8 cellular contexts compared by ENCODE assay signal in the genomic region with DNA sequence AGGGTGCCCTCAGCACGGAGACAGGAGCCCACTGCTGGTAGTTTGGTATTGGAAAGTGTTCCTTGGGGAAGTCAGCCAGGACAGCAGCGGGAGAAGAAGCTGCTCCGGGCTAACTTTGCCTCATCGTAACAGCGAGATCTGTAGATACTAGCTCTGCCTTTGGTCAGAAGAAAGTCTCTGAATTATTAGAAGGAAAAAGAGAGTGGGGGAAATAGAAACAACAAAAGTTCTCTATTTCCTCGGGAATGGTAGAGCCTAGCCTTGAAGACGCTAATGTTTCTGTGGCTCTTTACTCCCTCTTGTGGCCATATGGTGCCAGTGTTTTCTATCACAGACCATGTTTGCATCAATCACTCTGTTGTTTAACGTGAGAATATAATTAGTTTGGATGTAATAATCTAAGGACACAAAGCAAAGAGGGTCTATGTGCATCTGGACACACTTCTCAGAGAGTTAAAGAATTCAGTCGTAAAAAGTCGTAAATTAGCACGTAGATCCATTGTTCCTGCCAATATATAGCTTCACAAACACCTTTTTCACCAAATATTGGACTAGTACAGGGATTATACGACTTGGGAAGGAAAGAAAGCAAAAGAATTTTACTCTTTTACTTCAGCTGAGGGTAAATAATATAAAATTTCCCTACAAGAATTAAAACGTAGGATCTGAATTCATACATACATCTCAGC.
DNase-seq lines count a peak whose midpoint lies in the region; ATAC-seq and TF ChIP-seq lines count a peak whose summit lies in the region.

No MANE protein-coding gene starts in this region.

- peak; percentile 65 to 75 for DNase-seq in AML-193 (lab: John Stamatoyannopoulos, UW)
- peak; percentile 6 for DNase-seq in NCI-H2171 (lab: John Stamatoyannopoulos, UW)
- peak; percentile 80 for DNase-seq in coronary artery (ENCODE audit: low spot score)
- DNase-seq in kidney glomerular epithelial cell (lab: John Stamatoyannopoulos, UW) = peak; percentile 84
- peak; percentile 56 for DNase-seq in stimulated activated CD4-positive, alpha-beta T cell treated with anti-CD3 and anti-CD28 coated beads, Interleukin-2, amount 100 ng/mL, for 4 hours (ENCODE audit: low read depth)

- TF ChIP-seq CTCF in WI38 (IDR thresholded peaks at IDR 0.05; ENCODE audit: low read depth, low read length) = peak; percentile 60
- TF ChIP-seq CTCF in coronary artery (IDR thresholded peaks at IDR 0.05) = peak; percentile 78

- ATAC-seq in GM18520 (IDR thresholded peaks at IDR 0.05; ENCODE audit: unreplicated experiment) (peak; percentile 54), HG03108 (IDR thresholded peaks at IDR 0.05; ENCODE audit: unreplicated experiment) (peak; percentile 64)

- H3K27ac ChIP-seq in coronary artery = peak overlapping the region; percentile 64 to 73

- H3K4me3 ChIP-seq in WI38 (ENCODE audit: low read depth, low read length) (peak overlapping the region; percentile 56), coronary artery (peak overlapping the region; percentile 60)

Comparison
In these comparisons a context has a peak if more than half of its experiments do, and no peak if none do; other contexts are left out.
1. Peak in every context shown above with its lines: DNase-seq, ATAC-seq, H3K4me3 ChIP-seq and H3K27ac ChIP-seq.
2. DNase-seq: peak in every context shown above with its lines; median percentile 84 in kidney glomerular epithelial cell; 80 in coronary artery; 70 in AML-193; 56 in stimulated activated CD4-positive, alpha-beta T cell treated with anti-CD3 and anti-CD28 coated beads, Interleukin-2, amount 100 ng/mL, for 4 hours; 6 in NCI-H2171.